ENCODE assay signal across 19 cellular contexts in the genomic region with DNA sequence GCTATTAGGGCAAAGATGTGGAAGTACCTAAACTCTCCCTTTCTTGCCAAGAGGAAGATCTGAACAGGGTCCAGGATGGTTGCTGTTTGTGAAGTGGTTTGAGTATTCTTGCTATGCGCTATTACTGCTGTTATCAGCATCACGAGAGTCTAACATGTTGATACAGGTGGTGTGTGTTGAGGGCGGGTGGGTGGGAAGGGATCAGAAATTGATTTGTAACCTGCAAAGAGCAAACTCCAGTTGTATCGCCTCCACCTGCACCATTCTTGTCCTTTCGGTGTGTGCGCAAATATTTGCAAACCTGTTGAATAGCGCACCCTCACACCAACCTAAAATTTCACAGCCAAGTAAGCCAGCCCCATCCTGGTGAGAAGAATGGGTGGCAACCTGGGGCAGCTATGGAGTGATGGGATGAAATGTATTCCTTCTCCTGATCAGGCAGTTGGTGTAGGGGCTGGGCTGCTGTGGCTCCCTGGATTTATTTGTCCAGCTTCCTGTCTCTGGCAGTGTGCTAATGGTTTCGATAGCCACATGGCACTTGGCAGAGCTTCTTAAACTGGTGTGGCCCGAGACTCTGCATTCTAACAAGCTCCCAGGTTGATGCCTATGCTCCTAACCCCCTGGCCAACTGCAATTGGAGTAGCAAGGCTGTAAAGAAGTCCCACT.
DNase-seq lines count a peak whose midpoint lies in the region; TF ChIP-seq lines count a peak whose summit lies in the region.
"Had no signal": no experiment of that assay in that cellular context is flagged by ENCODE, and none has a peak within 500 bp of the region (broad histone marks: within the 10 kb centered on the region; RNA-seq: fewer than 3 reads in every experiment).

No MANE protein-coding gene starts in this region.

- H3K4me1 ChIP-seq in endodermal cell (ENCODE audit: control insufficient read depth, insufficient read depth, low read length) (peaks cover 4% of the 10 kb centered on the region), neuron (ENCODE audit: insufficient read depth, low read length) (peaks cover 26% of the 10 kb centered on the region)
- H3K4me1 ChIP-seq: BLaER1 treated with 17β-estradiol and CSF1 and Interleukin-3, amounts not matched to agents 10 nM and 100 nM; thyroid gland had no signal

- no peaks in the 10 kb centered on the region for H3K27me3 Mint-ChIP-seq in endodermal cell (ENCODE audit: insufficient read depth)
- H3K27me3 Mint-ChIP-seq in activated CD4-positive, alpha-beta memory T cell treated with anti-CD3 and anti-CD28 coated beads, Interleukin-2, amount 10 ng/mL, durations not matched to agents 7 days and 5 days: no peaks in the 10 kb centered on the region
- H3K27me3 Mint-ChIP-seq: activated CD4-positive, alpha-beta T cell treated with anti-CD3 and anti-CD28 coated beads, Interleukin-2, amount 10 ng/mL, durations not matched to agents 7 days and 5 days; naive thymus-derived CD8-positive, alpha-beta T cell had no signal

- no peak overlapping the region for H3K27ac Mint-ChIP-seq in endodermal cell
- no peak overlapping the region for H3K27ac Mint-ChIP-seq in activated CD4-positive, alpha-beta memory T cell treated with anti-CD3 and anti-CD28 coated beads, Interleukin-2, amount 10 ng/mL, durations not matched to agents 7 days and 5 days
- H3K27ac Mint-ChIP-seq: activated CD4-positive, alpha-beta T cell treated with anti-CD3 and anti-CD28 coated beads, Interleukin-2, amount 10 ng/mL, durations not matched to agents 7 days and 5 days; stimulated activated effector memory CD8-positive, alpha-beta T cell treated with anti-CD3 and anti-CD28 coated beads, Interleukin-12 subunit alpha, Interleukin-12 subunit beta, amount 100 ng/mL, for 72 hours had no signal

- H3K27me3 ChIP-seq in endodermal cell (ENCODE audit: control insufficient read depth, insufficient read depth, low read length, poor library complexity, severe bottlenecking): no peaks in the 10 kb centered on the region
- H3K27me3 ChIP-seq in neuron (ENCODE audit: insufficient read depth, low read length): no peaks in the 10 kb centered on the region
- H3K27me3 ChIP-seq: thyroid gland had no signal

- POLR2A ChIA-PET in activated CD4-positive, alpha-beta memory T cell treated with anti-CD3 and anti-CD28 coated beads, Interleukin-2, amount 10 ng/mL, durations not matched to agents 7 days and 5 days (lab: Charles Lee): no interaction called here

- H3K27ac ChIP-seq in endodermal cell (ENCODE audit: low read depth, low read length): no peak overlapping the region
- H3K27ac ChIP-seq: 22Rv1; BLaER1 treated with 17β-estradiol and CSF1 and Interleukin-3, amounts not matched to agents 10 nM and 100 nM; thyroid gland had no signal

- CTCF ChIA-PET in activated CD4-positive, alpha-beta memory T cell treated with anti-CD3 and anti-CD28 coated beads, Interleukin-2, amount 10 ng/mL, durations not matched to agents 7 days and 5 days (lab: Charles Lee): no interaction called here

- DNase-seq in DMS53 (lab: John Stamatoyannopoulos, UW) (peak; percentile 55), DMS53 treated with DMSO at 0.1 percent for 48 hours (lab: John Stamatoyannopoulos, UW; ENCODE audit: unreplicated experiment) (no peak), NCI-H69 (lab: John Stamatoyannopoulos, UW) (peak; percentile 90), endodermal cell (no peak), G401 (ENCODE audit: low spot score) (no peak)
- DNase-seq in activated naive CD4-positive, alpha-beta T cell (lab: John Stamatoyannopoulos, UW): no peak
- no peak for DNase-seq in activated CD4-positive, alpha-beta memory T cell treated with anti-CD3 and anti-CD28 coated beads, Interleukin-2, amount 10 ng/mL, durations not matched to agents 7 days and 5 days
- DNase-seq: activated CD4-positive, alpha-beta T cell treated with anti-CD3 and anti-CD28 coated beads, Interleukin-2, amount 10 ng/mL, durations not matched to agents 7 days and 5 days; activated gamma-delta T cell treated with Interleukin-2 at 50 U/mL for 16 hours; cerebellar nuclear complex; effector memory CD4-positive, alpha-beta T cell; heart right ventricle; mammary epithelial cell; naive thymus-derived CD8-positive, alpha-beta T cell had no signal

- 80 to 83% methylated on average over 1 to 4 of the region's 9 CpGs for WGBS in endodermal cell (ENCODE audit: insufficient coverage in 1 of 2, insufficient read length in 1 of 2), 2 experiments

- H3K36me3 ChIP-seq in endodermal cell (ENCODE audit: control insufficient read depth, insufficient read depth, low read length) (no peaks in the 10 kb centered on the region), neuron (ENCODE audit: insufficient read depth, low read length) (no peaks in the 10 kb centered on the region)
- H3K36me3 ChIP-seq: BLaER1 treated with 17β-estradiol and CSF1 and Interleukin-3, amounts not matched to agents 10 nM and 100 nM; heart right ventricle; thyroid gland had no signal

- H2AFZ ChIP-seq in neuron (ENCODE audit: low read depth, low read length): no peak overlapping the region

- H3K9ac ChIP-seq in endodermal cell (ENCODE audit: extremely low read depth, low read length, poor library complexity, severe bottlenecking): no peak overlapping the region
- H3K9ac ChIP-seq: BLaER1 treated with 17β-estradiol and CSF1 and Interleukin-3, amounts not matched to agents 10 nM and 100 nM had no signal

- no peaks in the 10 kb centered on the region for H3K9me3 Mint-ChIP-seq in endodermal cell
- H3K9me3 Mint-ChIP-seq in activated CD4-positive, alpha-beta memory T cell treated with anti-CD3 and anti-CD28 coated beads, Interleukin-2, amount 10 ng/mL, durations not matched to agents 7 days and 5 days: no peaks in the 10 kb centered on the region
- H3K9me3 Mint-ChIP-seq: activated CD4-positive, alpha-beta T cell treated with anti-CD3 and anti-CD28 coated beads, Interleukin-2, amount 10 ng/mL, durations not matched to agents 7 days and 5 days; stimulated activated effector memory CD8-positive, alpha-beta T cell treated with anti-CD3 and anti-CD28 coated beads, Interleukin-12 subunit alpha, Interleukin-12 subunit beta, amount 100 ng/mL, for 72 hours had no signal

- peaks cover 34% of the 10 kb centered on the region for H3K4me1 Mint-ChIP-seq in endodermal cell
- peaks cover 14% of the 10 kb centered on the region for H3K4me1 Mint-ChIP-seq in activated CD4-positive, alpha-beta memory T cell treated with anti-CD3 and anti-CD28 coated beads, Interleukin-2, amount 10 ng/mL, durations not matched to agents 7 days and 5 days

- H3K9me3 ChIP-seq in endodermal cell (ENCODE audit: control insufficient read depth, low read length) (no peaks in the 10 kb centered on the region), neuron (ENCODE audit: low read length) (no peaks in the 10 kb centered on the region)
- H3K9me3 ChIP-seq: heart right ventricle, thyroid gland had no signal

- no peaks in the 10 kb centered on the region for H3K36me3 Mint-ChIP-seq in endodermal cell (ENCODE audit: low read depth)
- no peaks in the 10 kb centered on the region for H3K36me3 Mint-ChIP-seq in activated CD4-positive, alpha-beta memory T cell treated with anti-CD3 and anti-CD28 coated beads, Interleukin-2, amount 10 ng/mL, durations not matched to agents 7 days and 5 days (ENCODE audit: low read depth)
- H3K36me3 Mint-ChIP-seq: naive thymus-derived CD8-positive, alpha-beta T cell; stimulated activated effector memory CD8-positive, alpha-beta T cell treated with anti-CD3 and anti-CD28 coated beads, Interleukin-12 subunit alpha, Interleukin-12 subunit beta, amount 100 ng/mL, for 72 hours had no signal

- TF ChIP-seq CTCF in endodermal cell (conservative IDR thresholded peaks at IDR 0.05): no peak

- H3K4me3 Mint-ChIP-seq in endodermal cell: peak overlapping the region; percentile 45
- H3K4me3 Mint-ChIP-seq in activated CD4-positive, alpha-beta memory T cell treated with anti-CD3 and anti-CD28 coated beads, Interleukin-2, amount 10 ng/mL, durations not matched to agents 7 days and 5 days: no peak overlapping the region
- H3K4me3 Mint-ChIP-seq: activated CD4-positive, alpha-beta T cell treated with anti-CD3 and anti-CD28 coated beads, Interleukin-2, amount 10 ng/mL, durations not matched to agents 7 days and 5 days; naive thymus-derived CD8-positive, alpha-beta T cell; stimulated activated effector memory CD8-positive, alpha-beta T cell treated with anti-CD3 and anti-CD28 coated beads, Interleukin-12 subunit alpha, Interleukin-12 subunit beta, amount 100 ng/mL, for 72 hours had no signal

- in situ Hi-C loops in G401 (cut with HindIII; ENCODE audit: low sequenced_read_pairs): no loop called here

- no peak overlapping the region for H3K4me3 ChIP-seq in endodermal cell (ENCODE audit: low read length)
- peak overlapping the region; percentile 47 for H3K4me3 ChIP-seq in neuron (ENCODE audit: low read length)
- H3K4me3 ChIP-seq: BLaER1 treated with 17β-estradiol and CSF1 and Interleukin-3, amounts not matched to agents 10 nM and 100 nM; heart right ventricle; thyroid gland had no signal

Comparison
In these comparisons a context has a peak if more than half of its experiments do, and no peak if none do; other contexts are left out.
1. DNase-seq: peak in DMS53 (single experiment) and NCI-H69 (single experiment); none in DMS53 treated with DMSO at 0.1 percent for 48 hours (single experiment), endodermal cell (single experiment), activated naive CD4-positive, alpha-beta T cell (0 of 4), activated CD4-positive, alpha-beta memory T cell treated with anti-CD3 and anti-CD28 coated beads, Interleukin-2, amount 10 ng/mL, durations not matched to agents 7 days and 5 days (single experiment) and G401 (single experiment).